Comparison of ENCODE assay signal across 1 cellular context in the genomic region with DNA sequence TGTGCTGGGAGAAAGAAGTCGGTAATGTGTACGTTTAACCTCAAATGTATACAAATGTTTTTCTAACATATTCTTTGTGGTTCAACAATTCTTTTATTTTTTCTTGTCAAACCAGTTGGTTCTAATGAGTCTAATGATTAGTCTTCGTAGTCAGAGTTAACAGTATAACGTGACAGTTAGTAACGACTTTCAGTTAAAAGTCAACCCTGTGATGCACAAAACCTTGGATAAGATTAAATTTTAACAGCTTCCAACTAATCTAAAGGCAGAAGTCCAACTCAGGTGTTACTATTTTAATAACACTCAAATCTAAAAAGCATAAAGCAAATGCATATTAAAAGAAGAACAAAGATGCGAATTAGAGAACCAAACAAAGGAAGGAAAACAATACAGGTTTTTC.
TF ChIP-seq lines count a peak whose summit lies in the region.

No MANE protein-coding gene starts in this region.

TF ChIP-seq in A549, 52 proteins besides CTCF, POLR2A, EP300 and RAD21 (continued from another document):
- TF ChIP-seq FOSB (CRISPR knock-in tag; IDR thresholded peaks at IDR 0.05) (no peak), GATA3 (IDR thresholded peaks at IDR 0.05; ENCODE audit: borderline replicate concordance) (no peak), ZFP36 (IDR thresholded peaks at IDR 0.05; ENCODE audit: borderline replicate concordance, partially characterized antibody) (peak; percentile 7)
- TF ChIP-seq, protein P1, sequence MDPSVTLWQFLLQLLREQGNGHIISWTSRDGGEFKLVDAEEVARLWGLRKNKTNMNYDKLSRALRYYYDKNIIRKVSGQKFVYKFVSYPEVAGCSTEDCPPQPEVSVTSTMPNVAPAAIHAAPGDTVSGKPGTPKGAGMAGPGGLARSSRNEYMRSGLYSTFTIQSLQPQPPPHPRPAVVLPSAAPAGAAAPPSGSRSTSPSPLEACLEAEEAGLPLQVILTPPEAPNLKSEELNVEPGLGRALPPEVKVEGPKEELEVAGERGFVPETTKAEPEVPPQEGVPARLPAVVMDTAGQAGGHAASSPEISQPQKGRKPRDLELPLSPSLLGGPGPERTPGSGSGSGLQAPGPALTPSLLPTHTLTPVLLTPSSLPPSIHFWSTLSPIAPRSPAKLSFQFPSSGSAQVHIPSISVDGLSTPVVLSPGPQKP (IDR thresholded peaks at IDR 0.05; ENCODE audit: low read depth, low read length): no peak
